12 cellular contexts compared by ENCODE assay signal in genomic region chr14:68466491-68466977, GRCh38.
DNase-seq lines count a peak whose midpoint lies in the region; ATAC-seq and TF ChIP-seq lines count a peak whose summit lies in the region.
"Had no signal": no experiment of that assay in that cellular context is flagged by ENCODE, and none has a peak within 500 bp of the region (broad histone marks: within the 10 kb centered on the region; RNA-seq: fewer than 3 reads in every experiment).

No MANE protein-coding gene starts in this region.

- H3K9me3 ChIP-seq in muscle layer of duodenum (ENCODE audit: control insufficient read depth in 1 of 2, low read length in 2 of 2), result no peaks in the 10 kb centered on the region
- no peaks in the 10 kb centered on the region for H3K9me3 ChIP-seq in CD8-positive, alpha-beta T cell (ENCODE audit: low read length)
- H3K9me3 ChIP-seq: BLaER1 had no signal

- no peak for TF ChIP-seq CTCF in CD8-positive, alpha-beta T cell (IDR thresholded peaks at IDR 0.05)

- ATAC-seq in HG02884 (IDR thresholded peaks at IDR 0.05; ENCODE audit: unreplicated experiment) (no peak), HG03139 (IDR thresholded peaks at IDR 0.05; ENCODE audit: unreplicated experiment) (no peak)
- no peak for ATAC-seq in CD8-positive, alpha-beta T cell

- H3K4me1 Mint-ChIP-seq in CD8-positive, alpha-beta T cell (ENCODE audit: low read depth), result peaks cover 19% of the 10 kb centered on the region

- H3K27ac Mint-ChIP-seq in CD8-positive, alpha-beta T cell, result no peak overlapping the region

- H3K4me3 ChIP-seq in ACC112 (ENCODE audit: low read depth, low read length), result peak overlapping the region; percentile 61; the same call in 1 of the 2 replicates
- H3K4me3 ChIP-seq in muscle layer of duodenum (ENCODE audit: low read depth in 1 of 2, low read length in 2 of 2), result no peak overlapping the region
- no peak overlapping the region for H3K4me3 ChIP-seq in CD8-positive, alpha-beta T cell (ENCODE audit: low read depth, low read length)
- H3K4me3 ChIP-seq: BLaER1 had no signal

- peak overlapping the region; percentile 34 for H2AFZ ChIP-seq in ACC112 (ENCODE audit: low read length, unreplicated experiment)

- H3K4me1 ChIP-seq in ACC112 (ENCODE audit: control insufficient read depth, insufficient read depth, low read length, unreplicated experiment) (peaks cover 60% of the 10 kb centered on the region), muscle layer of duodenum (ENCODE audit: control insufficient read depth in 1 of 2, insufficient read depth in 2 of 2, low read length in 2 of 2) (peaks cover 0 to 6% of the 10 kb centered on the region in 2 donors)
- H3K4me1 ChIP-seq in CD8-positive, alpha-beta T cell (ENCODE audit: insufficient read depth, low read length), result peaks cover 11% of the 10 kb centered on the region

- H3K27me3 Mint-ChIP-seq in CD8-positive, alpha-beta T cell (ENCODE audit: low read depth), result no peaks in the 10 kb centered on the region

- no peak overlapping the region for H3K4me3 Mint-ChIP-seq in CD8-positive, alpha-beta T cell

- H3K79me2 ChIP-seq in ACC112 (ENCODE audit: control insufficient read depth, insufficient read depth, low read length, unreplicated experiment), result no peaks in the 10 kb centered on the region

- DNase-seq in M059J (ENCODE audit: low read depth), result peak; percentile 93
- peak; percentile 85 for DNase-seq in epithelial cell of prostate (ENCODE audit: low read depth, low spot score)
- no peak for DNase-seq in stimulated activated CD4-positive, alpha-beta T cell treated with anti-CD3 and anti-CD28 coated beads, Interleukin-2, amount 100 ng/mL, for 24 hours
- DNase-seq in CD8-positive, alpha-beta T cell, result no peak
- DNase-seq: activated gamma-delta T cell; NCI-H2227 treated with DMSO at 0.1 percent for 48 hours; stimulated activated naive CD4-positive, alpha-beta T cell had no signal

- CTCF ChIA-PET in CD8-positive, alpha-beta T cell (lab: Charles Lee), result interaction anchor here (0.6 kb wide), 1 partner anchor 17 kb away, joined by 3 read pairs; no protein-coding TSS in a partner anchor

- peaks cover 3% of the 10 kb centered on the region for H3K36me3 Mint-ChIP-seq in CD8-positive, alpha-beta T cell

- intact Hi-C loops in CD8-positive, alpha-beta T cell (cut with DNase I, micrococcal nuclease), result no loop called here

- POLR2A ChIA-PET in CD8-positive, alpha-beta T cell (lab: Charles Lee), result no interaction called here

- H3K27me3 ChIP-seq in ACC112 (ENCODE audit: insufficient read depth, low read length) (no peaks in the 10 kb centered on the region), muscle layer of duodenum (ENCODE audit: low read depth, low read length) (no peaks in the 10 kb centered on the region)
- H3K27me3 ChIP-seq in CD8-positive, alpha-beta T cell (ENCODE audit: insufficient read depth, low read length), result no peaks in the 10 kb centered on the region
- H3K27me3 ChIP-seq: BLaER1 had no signal

- peak overlapping the region; percentile 86 for H3K27ac ChIP-seq in ACC112 (ENCODE audit: low read depth, low read length)
- H3K27ac ChIP-seq in epithelial cell of prostate, result peak overlapping the region; percentile 96
- H3K27ac ChIP-seq in muscle layer of duodenum (ENCODE audit: low read length), result peak overlapping the region; percentile 1
- H3K27ac ChIP-seq in CD8-positive, alpha-beta T cell (ENCODE audit: low read depth, low read length), result no peak overlapping the region
- H3K27ac ChIP-seq: BLaER1 had no signal

- H3K36me3 ChIP-seq in ACC112 (ENCODE audit: insufficient read depth, low read length) (0 out of 2 replicates have a peak, but pooled peaks cover 3% of the 10 kb centered on the region), muscle layer of duodenum (ENCODE audit: control insufficient read depth in 1 of 2, insufficient read depth in 2 of 2, low read length in 2 of 2) (no peaks in the 10 kb centered on the region)
- H3K36me3 ChIP-seq in CD8-positive, alpha-beta T cell (ENCODE audit: insufficient read depth, low read length), result no peaks in the 10 kb centered on the region
- H3K36me3 ChIP-seq: BLaER1 had no signal

- no peaks in the 10 kb centered on the region for H3K9me3 Mint-ChIP-seq in CD8-positive, alpha-beta T cell

Comparison
In these comparisons a context has a peak if more than half of its experiments do, and no peak if none do; other contexts are left out.
1. DNase-seq: peak in M059J (single experiment) and epithelial cell of prostate (single experiment); none in stimulated activated CD4-positive, alpha-beta T cell treated with anti-CD3 and anti-CD28 coated beads, Interleukin-2, amount 100 ng/mL, for 24 hours (0 of 2) and CD8-positive, alpha-beta T cell (0 of 7).